22 cellular contexts compared by ENCODE assay signal in genomic region chr13:110645750-110646149, GRCh38.
"Had no signal": no experiment of that assay in that cellular context is flagged by ENCODE, and none has a peak within 500 bp of the region (broad histone marks: within the 10 kb centered on the region; RNA-seq: fewer than 3 reads in every experiment).

No MANE protein-coding gene starts in this region.

- H3K4me3 Mint-ChIP-seq: activated CD4-positive, alpha-beta T cell treated with anti-CD3 and anti-CD28 coated beads, Interleukin-2, amount 10 ng/mL, durations not matched to agents 24 days and 14 days; activated CD8-positive, alpha-beta T cell treated with anti-CD3 and anti-CD28 coated beads for 36 hours; activated T-cell treated with anti-CD3 and anti-CD28 coated beads, Interleukin-2, amount 50 U/mL, for 72 hours; dendritic cell treated with granulocyte-macrophage colony-stimulating factor and Interleukin-4, amounts not matched to agents 40 ng/mL and 50 ng/mL, for 4 days; nephron progenitor cell had no signal

- H3K27ac Mint-ChIP-seq: activated CD4-positive, alpha-beta T cell treated with anti-CD3 and anti-CD28 coated beads, Interleukin-2, amount 10 ng/mL, durations not matched to agents 24 days and 14 days; activated CD8-positive, alpha-beta T cell treated with anti-CD3 and anti-CD28 coated beads for 36 hours; activated naive CD4-positive, alpha-beta T cell treated with anti-CD3 and anti-CD28 coated beads, Interleukin-2, amount 50 U/mL, for 72 hours; activated T-cell treated with anti-CD3 and anti-CD28 coated beads, Interleukin-2, amount 50 U/mL, for 72 hours; dendritic cell treated with granulocyte-macrophage colony-stimulating factor and Interleukin-4, amounts not matched to agents 40 ng/mL and 50 ng/mL, for 4 days had no signal

- H3K4me1 Mint-ChIP-seq: activated CD4-positive, alpha-beta T cell treated with anti-CD3 and anti-CD28 coated beads, Interleukin-2, amount 10 ng/mL, durations not matched to agents 24 days and 14 days had no signal

- H3K27me3 Mint-ChIP-seq: activated CD4-positive, alpha-beta T cell treated with anti-CD3 and anti-CD28 coated beads, Interleukin-2, amount 10 ng/mL, durations not matched to agents 24 days and 14 days; activated CD8-positive, alpha-beta T cell treated with anti-CD3 and anti-CD28 coated beads for 36 hours; dendritic cell treated with granulocyte-macrophage colony-stimulating factor and Interleukin-4, amounts not matched to agents 40 ng/mL and 50 ng/mL, for 4 days had no signal

- H3K9me3 Mint-ChIP-seq: activated CD4-positive, alpha-beta T cell treated with anti-CD3 and anti-CD28 coated beads, Interleukin-2, amount 10 ng/mL, durations not matched to agents 24 days and 14 days; activated CD8-positive, alpha-beta T cell treated with anti-CD3 and anti-CD28 coated beads for 36 hours; activated naive CD4-positive, alpha-beta T cell treated with anti-CD3 and anti-CD28 coated beads, Interleukin-2, amount 50 U/mL, for 72 hours; activated T-cell treated with anti-CD3 and anti-CD28 coated beads, Interleukin-2, amount 50 U/mL, for 72 hours; dendritic cell treated with granulocyte-macrophage colony-stimulating factor and Interleukin-4, amounts not matched to agents 40 ng/mL and 50 ng/mL, for 4 days; nephron progenitor cell had no signal

- H3K27ac ChIP-seq: adrenal gland, epithelial cell of prostate, hepatocyte, prostate gland, thoracic aorta, upper lobe of right lung had no signal

- H3K9me3 ChIP-seq: adrenal gland, prostate gland, thoracic aorta, upper lobe of right lung had no signal

- H3K27me3 ChIP-seq: adrenal gland, hepatocyte, upper lobe of right lung had no signal

- DNase-seq: activated CD4-positive, alpha-beta T cell treated with anti-CD3 and anti-CD28 coated beads, Interleukin-2, amount 10 ng/mL, durations not matched to agents 24 days and 14 days; activated CD4-positive, CD25-positive, alpha-beta regulatory T cell; activated CD8-positive, alpha-beta T cell treated with anti-CD3 and anti-CD28 coated beads for 36 hours; activated gamma-delta T cell treated with Interleukin-2 at 50 U/mL for 16 hours; activated T-cell treated with anti-CD3 and anti-CD28 coated beads, Interleukin-2, amount 50 U/mL, for 72 hours; foreskin fibroblast; left colon; midbrain; nephron progenitor cell; small intestine; stimulated activated CD4-positive, alpha-beta T cell treated with anti-CD3 and anti-CD28 coated beads, Interleukin-4, amount 100 ng/mL, for 1 hour; T-helper 1 cell; T-helper 9 cell; upper lobe of right lung had no signal

- H3K4me3 ChIP-seq: adrenal gland, hepatocyte, lung, prostate gland, thoracic aorta, upper lobe of right lung had no signal

- H3K4me1 ChIP-seq: upper lobe of right lung had no signal
